ENCODE assay signal across 14 cellular contexts in the genomic region with DNA sequence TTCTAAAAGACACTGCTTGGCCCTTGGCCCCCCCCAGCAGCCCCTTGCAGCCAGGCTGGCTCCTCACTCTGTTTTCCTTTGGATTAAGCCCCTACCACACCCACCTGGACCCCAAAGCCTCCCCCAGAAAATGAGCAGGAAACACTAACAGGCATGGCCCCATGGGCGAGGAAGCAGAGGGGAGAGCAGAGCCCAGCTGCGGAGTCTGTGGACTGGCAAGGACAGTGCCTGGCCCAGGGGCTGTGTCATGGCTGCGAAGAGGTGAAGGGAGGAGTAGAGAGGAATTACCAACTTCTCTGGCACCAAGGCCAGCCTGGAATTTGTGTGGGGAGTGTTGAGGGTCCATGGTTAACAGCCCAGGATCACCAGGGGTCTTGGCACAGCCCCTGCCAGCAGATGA. TPM values are rescaled to one million over a fixed set of nuclear protein-coding genes. Genes with fewer than 3 reads are reported as not detected.
DNase-seq lines count a peak whose midpoint lies in the region; ATAC-seq and TF ChIP-seq lines count a peak whose summit lies in the region.
"Had no signal": no experiment of that assay in that cellular context is flagged by ENCODE, and none has a peak within 500 bp of the region (broad histone marks: within the 10 kb centered on the region; RNA-seq: fewer than 3 reads in every experiment).

No MANE protein-coding gene starts in this region.

- no peak overlapping the region for H2AFZ ChIP-seq in neuronal stem cell (ENCODE audit: low read length)

- no peak overlapping the region for H4K91ac ChIP-seq in neuronal stem cell (ENCODE audit: low read depth, low read length, poor library complexity)

- no peak overlapping the region for H3K23ac ChIP-seq in neuronal stem cell (ENCODE audit: low read depth, low read length, poor library complexity)

- H2BK120ac ChIP-seq in neuronal stem cell (ENCODE audit: low read depth, low read length): no peak overlapping the region

- no peak overlapping the region for H3K14ac ChIP-seq in neuronal stem cell (ENCODE audit: low read length)

- intact Hi-C loops in ascending aorta (cut with DNase I): loop anchor here (10.0 kb wide), 1 partner anchor 110 kb away; no protein-coding TSS in a partner anchor

- H3K9ac ChIP-seq in neuronal stem cell (ENCODE audit: low read depth, low read length, poor library complexity): no peak overlapping the region

- H3K27ac ChIP-seq in ascending aorta (peak overlapping the region; percentile 46 to 55), neuronal stem cell (replicated peaks; ENCODE audit: low read length) (no peak overlapping the region), thoracic aorta (peak overlapping the region; percentile 9 to 15)
- H3K27ac ChIP-seq: C4-2B, HL-60 had no signal

- H3K9me3 ChIP-seq in ascending aorta (no peaks in the 10 kb centered on the region), neuronal stem cell (replicated peaks in 1 of 2; ENCODE audit: control insufficient read depth in 2 of 2, insufficient read depth in 1 of 2, low read depth in 1 of 2, low read length in 2 of 2) (no peaks in the 10 kb centered on the region), thoracic aorta (no peaks in the 10 kb centered on the region)
- H3K9me3 ChIP-seq: Caco-2, HAP-1 had no signal

- no peaks in the 10 kb centered on the region for H3K27me3 ChIP-seq in ascending aorta
- no peaks in the 10 kb centered on the region for H3K27me3 ChIP-seq in neuronal stem cell (ENCODE audit: control insufficient read depth in 3 of 3, insufficient read depth in 3 of 3, low read depth in 1 of 3, low read length in 3 of 3)
- no peaks in the 10 kb centered on the region for H3K27me3 ChIP-seq in thoracic aorta (replicated peaks; ENCODE audit: insufficient read depth)

- no peak overlapping the region for H3K4ac ChIP-seq in neuronal stem cell (ENCODE audit: low read length)

- H4K8ac ChIP-seq in neuronal stem cell (ENCODE audit: low read depth, low read length): no peak overlapping the region

- no peak overlapping the region for H2BK5ac ChIP-seq in neuronal stem cell (ENCODE audit: low read length)

- H3K4me3 ChIP-seq in ascending aorta: no peak overlapping the region
- no peak overlapping the region for H3K4me3 ChIP-seq in neuronal stem cell (ENCODE audit: low read length in 2 of 2)
- no peak overlapping the region for H3K4me3 ChIP-seq in thoracic aorta
- H3K4me3 ChIP-seq: GM12878, HAP-1 had no signal

- H3K79me1 ChIP-seq in neuronal stem cell (ENCODE audit: low read depth, low read length): no peaks in the 10 kb centered on the region

- ATAC-seq in thoracic aorta (ENCODE audit: insufficient number of reproducible peaks, low FRiP score, low read depth) (no peak), GM18909 (IDR thresholded peaks at IDR 0.05; ENCODE audit: poor library complexity, unreplicated experiment) (no peak), HG03378 (IDR thresholded peaks at IDR 0.05; ENCODE audit: unreplicated experiment) (no peak)
- ATAC-seq: GM12878 had no signal

- H2AK5ac ChIP-seq in neuronal stem cell (ENCODE audit: low read depth, low read length): no peak overlapping the region

- H3K18ac ChIP-seq in neuronal stem cell (ENCODE audit: low read length): peak overlapping the region; percentile 15

- H2BK15ac ChIP-seq in neuronal stem cell (ENCODE audit: low read length): no peak overlapping the region

- TF ChIP-seq CTCF in ascending aorta (IDR thresholded peaks at IDR 0.05): no peak
- TF ChIP-seq CTCF in thoracic aorta (IDR thresholded peaks at IDR 0.05): no peak

- H3K4me2 ChIP-seq in neuronal stem cell (ENCODE audit: insufficient read depth, low read length, poor library complexity, severe bottlenecking): no peak overlapping the region

- H3K36me3 ChIP-seq in ascending aorta (peaks cover 16 to 43% of the 10 kb centered on the region in 2 donors), neuronal stem cell (replicated peaks in 1 of 2; ENCODE audit: control insufficient read depth in 2 of 2, insufficient read depth in 2 of 2, low read length in 2 of 2) (peaks cover 18 to 86% of the 10 kb centered on the region in 2 donors), thoracic aorta (peaks cover 29% of the 10 kb centered on the region)

- H3K4me1 ChIP-seq in ascending aorta (peaks cover 7 to 15% of the 10 kb centered on the region in 2 donors), neuronal stem cell (ENCODE audit: control insufficient read depth in 2 of 2, insufficient read depth in 1 of 2, low read depth in 1 of 2, low read length in 2 of 2) (no peaks in the 10 kb centered on the region), thoracic aorta (ENCODE audit: control insufficient read depth in 1 of 2, low read depth in 2 of 2) (peaks cover 0 to 29% of the 10 kb centered on the region in 2 donors)
- H3K4me1 ChIP-seq: Caco-2, HAP-1 had no signal

- no peak overlapping the region for H2BK12ac ChIP-seq in neuronal stem cell (ENCODE audit: low read length)

- DNase-seq in D341Med (ENCODE audit: low spot score) (peak; percentile 29), ascending aorta (ENCODE audit: low spot score in 2 of 2) (no peak), neuronal stem cell (ENCODE audit: low spot score) (no peak), thoracic aorta (ENCODE audit: low spot score) (no peak), GOT3 (lab: John Stamatoyannopoulos, UW) (no peak)
- DNase-seq: Caco-2; CD8-positive, alpha-beta memory T cell; DMS79 had no signal

- WGBS in neuronal stem cell (ENCODE audit: extremely low coverage in 2 of 2, insufficient read length in 2 of 2, insufficient replicate concordance in 1 of 2), 2 donors: no CpG with 5 or more reads among the region's 3 CpGs

RNA-seq across cellular contexts. Expression of a gene that starts 47.4 kb away (rescaled TPM):
- total RNA-seq in ascending aorta (147 TPM), thoracic aorta (100 to 1,000 TPM; 184 to 242 TPM)
- 31.9 TPM for polyA plus RNA-seq in neuronal stem cell (2013, experiment 1 of 2)
- polyA plus RNA-seq in neuronal stem cell (2013, experiment 2 of 2): 33.3 TPM
